32 cellular contexts compared by ENCODE assay signal in genomic region chr11:121351089-121351488, GRCh38. TPM values are rescaled to one million over a fixed set of nuclear protein-coding genes. Genes with fewer than 3 reads are reported as not detected.
DNase-seq lines count a peak whose midpoint lies in the region; ATAC-seq, FAIRE-seq and TF ChIP-seq lines count a peak whose summit lies in the region.
"Had no signal": no experiment of that assay in that cellular context is flagged by ENCODE, and none has a peak within 500 bp of the region (broad histone marks: within the 10 kb centered on the region; RNA-seq: fewer than 3 reads in every experiment).

No MANE protein-coding gene starts in this region.

- no peaks in the 10 kb centered on the region for H4K20me1 ChIP-seq in Karpas-422 (ENCODE audit: insufficient read depth, low read depth, low read length)

- intact Hi-C loops in left lung (cut with DNase I) = no loop called here
- intact Hi-C loops in kidney (cut with DNase I) = no loop called here
- intact Hi-C loops in upper lobe of right lung (cut with DNase I) = no loop called here

- ATAC-seq in left lung (peak; percentile 10), upper lobe of right lung (no peak)
- ATAC-seq: activated CD4-positive, CD25-positive, alpha-beta regulatory T cell treated with anti-CD3 and anti-CD28 coated beads, Interleukin-2, amount 50 U/mL, for 24 hours; esophagus mucosa; foreskin keratinocyte; left lobe of liver; Panc1; stimulated activated naive CD8-positive, alpha-beta T cell treated with anti-CD3 and anti-CD28 coated beads, Interleukin-15, Interleukin-2, amounts not matched to agents 100 U/mL and 50 U/mL, for 24 hours; T-helper 17 cell had no signal

- H3K9ac ChIP-seq in Karpas-422 (ENCODE audit: low read length) = no peak overlapping the region
- H3K9ac ChIP-seq in kidney (ENCODE audit: low read length in 2 of 2) = no peak overlapping the region
- H3K9ac ChIP-seq: parathyroid adenoma had no signal

- H3K27me3 ChIP-seq in Karpas-422 (ENCODE audit: low read length) (no peaks in the 10 kb centered on the region), left lung (no peaks in the 10 kb centered on the region), upper lobe of right lung (peaks cover 5% of the 10 kb centered on the region), HAP-1 (ENCODE audit: low read depth) (peaks cover 6% of the 10 kb centered on the region; the same call in 1 of the 2 replicates)
- H3K27me3 ChIP-seq: spleen had no signal

- DNase-seq in DMS79 (lab: John Stamatoyannopoulos, UW) (peak; percentile 83), Karpas-422 (no peak), left lung (no peak), kidney (no peak), NCI-H774 (lab: John Stamatoyannopoulos, UW) (no peak), upper lobe of right lung (no peak), HAP-1 (ENCODE audit: low spot score in 2 of 2) (no peak)
- DNase-seq: activated CD4-positive, alpha-beta T cell treated with anti-CD3 and anti-CD28 coated beads, Interleukin-2, amount 50 U/mL, for 4 hours; activated gamma-delta T cell treated with Interleukin-2 at 50 U/mL for 16 hours; activated naive CD8-positive, alpha-beta T cell treated with anti-CD3 and anti-CD28 coated beads, Interleukin-2, amount 10 ng/mL, durations not matched to agents 7 days and 5 days; activated T-cell treated with anti-CD3 and anti-CD28 coated beads, Interleukin-2, amount 50 U/mL, for 48 hours; aorta; CD4-positive, alpha-beta T cell; foreskin keratinocyte; heart right ventricle; mesenchymal stem cell; NCI-H1092; NCI-H187; NCI-H526 treated with DMSO at 0.1 percent for 48 hours; SHP77; spleen; stimulated activated CD4-positive, alpha-beta T cell treated with anti-CD3 and anti-CD28 coated beads, Interleukin-2, amount 100 ng/mL, for 24 hours; stimulated activated naive CD8-positive, alpha-beta T cell treated with anti-CD3 and anti-CD28 coated beads, Interleukin-15, Interleukin-2, amounts not matched to agents 100 U/mL and 50 U/mL, for 24 hours; T-helper 17 cell had no signal

- no peaks in the 10 kb centered on the region for H3K9me3 ChIP-seq in Karpas-422 (ENCODE audit: low read length)
- no peaks in the 10 kb centered on the region for H3K9me3 ChIP-seq in left lung
- H3K9me3 ChIP-seq in kidney (ENCODE audit: control insufficient read depth in 1 of 2, low read length in 2 of 2) = no peaks in the 10 kb centered on the region
- no peaks in the 10 kb centered on the region for H3K9me3 ChIP-seq in upper lobe of right lung
- H3K9me3 ChIP-seq in HAP-1 = no peaks in the 10 kb centered on the region
- H3K9me3 ChIP-seq: heart right ventricle, spleen, thoracic aorta had no signal

- FAIRE-seq in kidney (lab: Jason Lieb, UNC) = no peak
- FAIRE-seq: D721Med had no signal

- H2AFZ ChIP-seq in Karpas-422 (ENCODE audit: low read length) = 0 out of 2 replicates have a peak overlapping the region, but pooled peaks have one; percentile 49
- H2AFZ ChIP-seq: parathyroid adenoma had no signal

- H3K4me3 ChIP-seq in Karpas-422 (ENCODE audit: low read length) = no peak overlapping the region
- H3K4me3 ChIP-seq in left lung = no peak overlapping the region
- H3K4me3 ChIP-seq in kidney (ENCODE audit: low read length in 2 of 2) = no peak overlapping the region
- no peak overlapping the region for H3K4me3 ChIP-seq in upper lobe of right lung
- H3K4me3 ChIP-seq in HAP-1 = no peak overlapping the region
- H3K4me3 ChIP-seq: heart right ventricle, spleen, thoracic aorta had no signal

- H3K27ac ChIP-seq in Karpas-422 (ENCODE audit: low read length) (no peak overlapping the region), cingulate gyrus (ENCODE audit: low read depth, low read length) (peak overlapping the region; percentile 19), left lung (no peak overlapping the region), kidney (ENCODE audit: low read depth in 2 of 2, low read length in 2 of 2) (no peak overlapping the region), upper lobe of right lung (no peak overlapping the region)
- H3K27ac ChIP-seq: foreskin keratinocyte, heart right ventricle, parathyroid adenoma, spleen, thoracic aorta had no signal

- in situ Hi-C loops in HAP-1 (cut with MboI; ENCODE audit: low sequenced_read_pairs) = no loop called here

- H3K79me2 ChIP-seq in Karpas-422 (ENCODE audit: low read length) = no peaks in the 10 kb centered on the region
- H3K79me2 ChIP-seq: parathyroid adenoma had no signal

- H3K4me2 ChIP-seq in Karpas-422 (ENCODE audit: low read depth, low read length, poor library complexity, severe bottlenecking) = no peak overlapping the region

- TF ChIP-seq CTCF in left lung (IDR thresholded peaks at IDR 0.05) = no peak
- no peak for TF ChIP-seq CTCF in kidney (IDR thresholded peaks at IDR 0.05; ENCODE audit: borderline replicate concordance, extremely low read depth, insufficient read depth)
- no peak for TF ChIP-seq CTCF in upper lobe of right lung (IDR thresholded peaks at IDR 0.05)

- H3K36me3 ChIP-seq in Karpas-422 (ENCODE audit: insufficient read depth, low read length) (no peaks in the 10 kb centered on the region), left lung (no peaks in the 10 kb centered on the region), kidney (ENCODE audit: control insufficient read depth in 1 of 2, insufficient read depth in 2 of 2, low read length in 2 of 2) (no peaks in the 10 kb centered on the region), upper lobe of right lung (no peaks in the 10 kb centered on the region), HAP-1 (replicated peaks) (no peaks in the 10 kb centered on the region)
- H3K36me3 ChIP-seq: heart right ventricle, spleen, thoracic aorta had no signal

- H3K9me2 ChIP-seq in Karpas-422 (replicated peaks; ENCODE audit: insufficient read depth, low read length) = no peaks in the 10 kb centered on the region

- H3K4me1 ChIP-seq in Karpas-422 (ENCODE audit: low read length) (no peaks in the 10 kb centered on the region), left lung (no peaks in the 10 kb centered on the region), kidney (ENCODE audit: control insufficient read depth in 1 of 2, insufficient read depth in 1 of 2, low read depth in 1 of 2, low read length in 2 of 2) (peaks cover 0 to 2% of the 10 kb centered on the region in 2 donors), upper lobe of right lung (peaks cover 6% of the 10 kb centered on the region), HAP-1 (no peaks in the 10 kb centered on the region)
- H3K4me1 ChIP-seq: foreskin keratinocyte, parathyroid adenoma had no signal

RNA-seq across cellular contexts. Expression of gene SC5D, which starts 58.5 kb away (rescaled TPM):
- total RNA-seq in Karpas-422 (2014; rRNA removed; shearing (Covaris generic); ENCODE audit: low replicate concordance) = 9.2 and 27.2 TPM in 2 replicates
- total RNA-seq in left lung (10 to 100 TPM; 60.4 to 79.1 TPM), kidney (26.6 TPM), upper lobe of right lung (64.8 TPM)
- 43.3 TPM for polyA plus RNA-seq in kidney (ENCODE audit: insufficient read depth, low read depth, low replicate concordance)
